In the genomic region with DNA sequence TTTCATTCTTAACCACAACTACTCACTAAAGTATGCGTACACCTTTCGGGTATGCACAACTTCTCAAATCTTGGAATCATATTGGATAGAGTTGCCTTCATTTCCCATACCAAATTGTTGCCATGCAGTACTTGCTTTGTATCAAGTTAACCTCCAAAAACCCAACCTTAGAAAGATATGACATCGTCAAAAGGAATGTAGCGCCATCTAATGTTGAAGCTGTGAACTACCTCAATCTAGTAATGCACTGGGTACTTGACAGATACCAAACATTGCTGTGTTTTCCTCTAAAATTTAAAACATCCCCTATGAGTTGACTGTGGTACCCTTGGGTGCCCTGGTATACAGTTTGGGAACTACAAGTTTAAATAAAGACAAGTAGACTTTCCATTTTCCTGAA, we compare ENCODE assay signal across 10 cellular contexts.
DNase-seq lines count a peak whose midpoint lies in the region; ATAC-seq and TF ChIP-seq lines count a peak whose summit lies in the region.
"Had no signal": no experiment of that assay in that cellular context is flagged by ENCODE, and none has a peak within 500 bp of the region (broad histone marks: within the 10 kb centered on the region; RNA-seq: fewer than 3 reads in every experiment).

No MANE protein-coding gene starts in this region.

- no peaks in the 10 kb centered on the region for H3K4me1 ChIP-seq in lower lobe of right lung

- no peak overlapping the region for H3K27ac Mint-ChIP-seq in T-cell
- H3K27ac Mint-ChIP-seq: nephron progenitor cell had no signal

- H3K27me3 ChIP-seq in lower lobe of right lung (ENCODE audit: low read depth): no peaks in the 10 kb centered on the region

- no peak overlapping the region for H3K4me3 Mint-ChIP-seq in T-cell
- H3K4me3 Mint-ChIP-seq in activated T-cell treated with anti-CD3 and anti-CD28 coated beads, Interleukin-2, amount 50 U/mL, for 4 hours: no peak overlapping the region
- H3K4me3 Mint-ChIP-seq: nephron progenitor cell had no signal

- no peaks in the 10 kb centered on the region for H3K4me1 Mint-ChIP-seq in T-cell
- H3K4me1 Mint-ChIP-seq in activated T-cell treated with anti-CD3 and anti-CD28 coated beads, Interleukin-2, amount 50 U/mL, for 4 hours (ENCODE audit: low read depth): no peaks in the 10 kb centered on the region

- H3K36me3 ChIP-seq in lower lobe of right lung: no peaks in the 10 kb centered on the region

- H3K27ac ChIP-seq in lower lobe of right lung: no peak overlapping the region

- intact Hi-C loops in lower lobe of right lung (cut with DNase I): no loop called here

- POLR2A ChIA-PET in T-cell (lab: Charles Lee): no interaction called here

- CTCF ChIA-PET in T-cell (lab: Charles Lee): no interaction called here

- DNase-seq in DMS53 (lab: John Stamatoyannopoulos, UW) (peak; percentile 56), DMS53 treated with DMSO at 0.1 percent for 48 hours (lab: John Stamatoyannopoulos, UW; ENCODE audit: unreplicated experiment) (no peak), LHCN-M2 (ENCODE audit: low read depth) (peak; percentile 8), amniotic epithelial cell (ENCODE audit: low read depth) (peak; percentile 18), lower lobe of right lung (no peak), T-cell (no peak)
- DNase-seq in activated T-cell treated with anti-CD3 and anti-CD28 coated beads, Interleukin-2, amount 50 U/mL, for 4 hours: no peak
- DNase-seq: NCI-H2081 treated with DMSO at 0.1 percent for 48 hours, nephron progenitor cell had no signal

- TF ChIP-seq CTCF in lower lobe of right lung (IDR thresholded peaks at IDR 0.05): peak; percentile 24

- no peaks in the 10 kb centered on the region for H3K27me3 Mint-ChIP-seq in T-cell
- H3K27me3 Mint-ChIP-seq in activated T-cell treated with anti-CD3 and anti-CD28 coated beads, Interleukin-2, amount 50 U/mL, for 4 hours (ENCODE audit: low read depth): no peaks in the 10 kb centered on the region

- H3K36me3 Mint-ChIP-seq in T-cell: peaks cover 33% of the 10 kb centered on the region
- peaks cover 10% of the 10 kb centered on the region for H3K36me3 Mint-ChIP-seq in activated T-cell treated with anti-CD3 and anti-CD28 coated beads, Interleukin-2, amount 50 U/mL, for 4 hours (ENCODE audit: insufficient read depth)

- H3K9me3 ChIP-seq in lower lobe of right lung: no peaks in the 10 kb centered on the region

- no peaks in the 10 kb centered on the region for H3K9me3 Mint-ChIP-seq in T-cell
- no peaks in the 10 kb centered on the region for H3K9me3 Mint-ChIP-seq in activated T-cell treated with anti-CD3 and anti-CD28 coated beads, Interleukin-2, amount 50 U/mL, for 4 hours
- H3K9me3 Mint-ChIP-seq: nephron progenitor cell had no signal

- no peak overlapping the region for H3K4me3 ChIP-seq in lower lobe of right lung

- no peak for ATAC-seq in lower lobe of right lung
- no peak for ATAC-seq in T-cell (replicated peaks in 1 of 4)
- no peak for ATAC-seq in GM21619 (IDR thresholded peaks at IDR 0.05; ENCODE audit: unreplicated experiment)
- ATAC-seq in activated T-cell treated with anti-CD3 and anti-CD28 coated beads, Interleukin-2, amount 50 U/mL, for 4 hours: no peak

Comparison
In these comparisons a context has a peak if more than half of its experiments do, and no peak if none do; other contexts are left out.
1. DNase-seq: peak in DMS53 (single experiment), LHCN-M2 (single experiment) and amniotic epithelial cell (single experiment); none in DMS53 treated with DMSO at 0.1 percent for 48 hours (single experiment), lower lobe of right lung (single experiment), T-cell (0 of 34) and activated T-cell treated with anti-CD3 and anti-CD28 coated beads, Interleukin-2, amount 50 U/mL, for 4 hours (single experiment).